In genomic region chr6:30748851-30749540, GRCh38 we compare ENCODE assay signal across 1 cellular context.
A peak's percentile ranks its signal among the peaks of the same experiment; 100 is the strongest.
TF ChIP-seq lines count a peak whose summit lies in the region.

No MANE protein-coding gene starts in this region.

TF ChIP-seq in HepG2, 621 proteins besides CTCF, POLR2A, EP300 and RAD21 (continued from another document and continues in another):
- TF ChIP-seq TFDP2 (CRISPR knock-in tag; IDR thresholded peaks at IDR 0.05) (no peak), BRD4 (CRISPR knock-in tag; IDR thresholded peaks at IDR 0.05) (peak; percentile 53), SMC3 (IDR thresholded peaks at IDR 0.05; ENCODE audit: low read length) (no peak; the same call in 1 of the 2 replicates), HOXD1 (CRISPR knock-in tag; IDR thresholded peaks at IDR 0.05) (peak; percentile 65; the same call in 1 of the 2 replicates), ZBTB40 (IDR thresholded peaks at IDR 0.05) (no peak), ZBTB40 (CRISPR knock-in tag; IDR thresholded peaks at IDR 0.05) (no peak), DZIP1 (CRISPR knock-in tag; IDR thresholded peaks at IDR 0.05) (no peak), ZNF720 (CRISPR knock-in tag; IDR thresholded peaks at IDR 0.05) (no peak), U2AF1 (optimal IDR thresholded peaks at IDR 0.05; ENCODE audit: low read depth, low read length) (peak; percentile 73), RXRA (CRISPR knock-in tag; IDR thresholded peaks at IDR 0.05) (no peak; the same call in 1 of the 2 replicates), ZNF646 (CRISPR knock-in tag; IDR thresholded peaks at IDR 0.05) (no peak), NCOA1 (CRISPR knock-in tag; IDR thresholded peaks at IDR 0.05) (no peak), STAG1 (CRISPR knock-in tag; IDR thresholded peaks at IDR 0.05) (no peak), ZBTB43 (CRISPR knock-in tag; conservative IDR thresholded peaks at IDR 0.05) (no peak), POLR2G (IDR thresholded peaks at IDR 0.05; ENCODE audit: low read depth, low read length) (peak; percentile 76), CREB3 (CRISPR knock-in tag; IDR thresholded peaks at IDR 0.05) (no peak), ELF3 (CRISPR knock-in tag; IDR thresholded peaks at IDR 0.05) (peak; percentile 78), MATR3 (CRISPR knock-in tag; IDR thresholded peaks at IDR 0.05) (no peak), TMF1 (CRISPR knock-in tag; IDR thresholded peaks at IDR 0.05; ENCODE audit: low read depth) (no peak), HOMEZ (CRISPR knock-in tag; IDR thresholded peaks at IDR 0.05; ENCODE audit: low read depth) (no peak; the same call in 1 of the 2 replicates), ZNF775 (CRISPR knock-in tag; IDR thresholded peaks at IDR 0.05; ENCODE audit: borderline replicate concordance) (no peak), ZNF547 (CRISPR knock-in tag; IDR thresholded peaks at IDR 0.05) (peak; percentile 60; the same call in 1 of the 2 replicates), SMYD3 (CRISPR knock-in tag; IDR thresholded peaks at IDR 0.05) (no peak; the same call in 1 of the 2 replicates), SSRP1 (CRISPR knock-in tag; IDR thresholded peaks at IDR 0.05) (no peak; the same call in 1 of the 2 replicates), WIZ (CRISPR knock-in tag; IDR thresholded peaks at IDR 0.05) (no peak), CSRNP1 (CRISPR knock-in tag; IDR thresholded peaks at IDR 0.05) (no peak), ZNF564 (CRISPR knock-in tag; IDR thresholded peaks at IDR 0.05) (0 out of 2 replicates have a peak, but pooled peaks have one; percentile 3)
